14 cellular contexts compared by ENCODE assay signal in genomic region chr5:55540525-55540924, GRCh38. TPM values are rescaled to one million over a fixed set of nuclear protein-coding genes. Genes with fewer than 3 reads are reported as not detected.
A peak's percentile ranks its signal among the peaks of the same experiment; 100 is the strongest.
DNase-seq lines count a peak whose midpoint lies in the region; ATAC-seq lines count a peak whose summit lies in the region.
"Had no signal": no experiment of that assay in that cellular context is flagged by ENCODE, and none has a peak within 500 bp of the region (broad histone marks: within the 10 kb centered on the region; RNA-seq: fewer than 3 reads in every experiment).

No MANE protein-coding gene starts in this region.

- no peaks in the 10 kb centered on the region for H3K36me3 ChIP-seq in naive thymus-derived CD4-positive, alpha-beta T cell (ENCODE audit: control insufficient read depth in 2 of 3, insufficient read depth in 3 of 3, low read length in 3 of 3)
- H3K36me3 ChIP-seq: cardiac muscle cell had no signal

- no peak for DNase-seq in activated naive CD4-positive, alpha-beta T cell treated with anti-CD3 and anti-CD28 coated beads for 36 hours
- no peak for DNase-seq in activated naive CD4-positive, alpha-beta T cell treated with anti-CD3 and anti-CD28 coated beads, Interleukin-2, amount 50 U/mL, for 72 hours (ENCODE audit: low spot score in 2 of 2)
- no peak for DNase-seq in T-helper 2 cell treated with Interferon-gamma antibody and Interleukin-4, amounts not matched to agents 5 μg/mL and 100 μg/mL, for 36 hours (ENCODE audit: low spot score)
- no peak for DNase-seq in naive thymus-derived CD4-positive, alpha-beta T cell
- no peak for DNase-seq in NCI-H2171 treated with DMSO at 0.1 percent for 48 hours (lab: John Stamatoyannopoulos, UW)
- no peak for DNase-seq in DMS 273 treated with DMSO at 0.1 percent for 48 hours (lab: John Stamatoyannopoulos, UW)
- DNase-seq: DMS79 treated with DMSO at 0.1 percent for 48 hours; glutamatergic neuron; SHP77 treated with DMSO at 0.1 percent for 48 hours; stimulated activated CD4-positive, alpha-beta T cell treated with anti-CD3 and anti-CD28 coated beads, Interleukin-2, amount 100 ng/mL, for 48 hours had no signal

- H3K27ac ChIP-seq in naive thymus-derived CD4-positive, alpha-beta T cell (ENCODE audit: low read depth, low read length) = peak overlapping the region; percentile 53
- H3K27ac ChIP-seq: cardiac muscle cell had no signal

- POLR2A ChIA-PET in naive thymus-derived CD4-positive, alpha-beta T cell (lab: Charles Lee) = interaction anchor here (0.7 to 1.0 kb wide), 2 partner anchors 91 to 110 kb away, joined by 3 to 4 read pairs; no protein-coding TSS in a partner anchor

- CTCF ChIA-PET in activated naive CD4-positive, alpha-beta T cell treated with anti-CD3 and anti-CD28 coated beads for 36 hours (lab: Charles Lee) = interaction anchor here (0.7 to 1.0 kb wide), 2 partner anchors 13 to 135 kb away, joined by 3 read pairs; no protein-coding TSS in a partner anchor
- CTCF ChIA-PET in naive thymus-derived CD4-positive, alpha-beta T cell (lab: Charles Lee) = interaction anchor here (1.0 kb wide), 1 partner anchor 151 kb away, joined by 3 read pairs; no protein-coding TSS in a partner anchor

- peaks cover 0 to 3% of the 10 kb centered on the region in 2 donors for H3K27me3 ChIP-seq in naive thymus-derived CD4-positive, alpha-beta T cell (ENCODE audit: control insufficient read depth in 2 of 2, insufficient read depth in 2 of 2, low read length in 2 of 2)
- H3K27me3 ChIP-seq: cardiac muscle cell had no signal

- no peaks in the 10 kb centered on the region for H3K36me3 Mint-ChIP-seq in activated naive CD4-positive, alpha-beta T cell treated with anti-CD3 and anti-CD28 coated beads for 36 hours (ENCODE audit: low read depth)
- no peaks in the 10 kb centered on the region for H3K36me3 Mint-ChIP-seq in activated naive CD4-positive, alpha-beta T cell treated with anti-CD3 and anti-CD28 coated beads, Interleukin-2, amount 50 U/mL, for 72 hours
- H3K36me3 Mint-ChIP-seq in T-helper 2 cell treated with Interferon-gamma antibody and Interleukin-4, amounts not matched to agents 5 μg/mL and 100 μg/mL, for 36 hours (ENCODE audit: low read depth) = no peaks in the 10 kb centered on the region
- H3K36me3 Mint-ChIP-seq in naive thymus-derived CD4-positive, alpha-beta T cell = peaks cover 0 to 2% (median 0%) of the 10 kb centered on the region in 5 donors
- H3K36me3 Mint-ChIP-seq: IgD-negative memory B cell had no signal

- no peaks in the 10 kb centered on the region for H3K9me3 Mint-ChIP-seq in activated naive CD4-positive, alpha-beta T cell treated with anti-CD3 and anti-CD28 coated beads for 36 hours
- H3K9me3 Mint-ChIP-seq in activated naive CD4-positive, alpha-beta T cell treated with anti-CD3 and anti-CD28 coated beads, Interleukin-2, amount 50 U/mL, for 72 hours = no peaks in the 10 kb centered on the region
- no peaks in the 10 kb centered on the region for H3K9me3 Mint-ChIP-seq in T-helper 2 cell treated with Interferon-gamma antibody and Interleukin-4, amounts not matched to agents 5 μg/mL and 100 μg/mL, for 36 hours
- H3K9me3 Mint-ChIP-seq in naive thymus-derived CD4-positive, alpha-beta T cell = no peaks in the 10 kb centered on the region
- H3K9me3 Mint-ChIP-seq: IgD-negative memory B cell had no signal

- H3K4me3 Mint-ChIP-seq in activated naive CD4-positive, alpha-beta T cell treated with anti-CD3 and anti-CD28 coated beads for 36 hours = peak overlapping the region; percentile 11
- H3K4me3 Mint-ChIP-seq in T-helper 2 cell treated with Interferon-gamma antibody and Interleukin-4, amounts not matched to agents 5 μg/mL and 100 μg/mL, for 36 hours = peak overlapping the region; percentile 40
- H3K4me3 Mint-ChIP-seq in naive thymus-derived CD4-positive, alpha-beta T cell = peak overlapping the region; percentile 1 to 79 (median 60)

- ATAC-seq in activated naive CD4-positive, alpha-beta T cell treated with anti-CD3 and anti-CD28 coated beads, Interleukin-2, amount 50 U/mL, for 72 hours = no peak
- ATAC-seq in HG02678 (IDR thresholded peaks at IDR 0.05; ENCODE audit: unreplicated experiment) (peak; percentile 39), GM19463 (IDR thresholded peaks at IDR 0.05; ENCODE audit: unreplicated experiment) (no peak)
- no peak for ATAC-seq in naive thymus-derived CD4-positive, alpha-beta T cell

- peaks cover 3 to 25% of the 10 kb centered on the region in 2 donors for H3K4me1 ChIP-seq in naive thymus-derived CD4-positive, alpha-beta T cell (ENCODE audit: control insufficient read depth in 2 of 2, insufficient read depth in 2 of 2, low read length in 2 of 2)

- no peaks in the 10 kb centered on the region for H3K9me3 ChIP-seq in naive thymus-derived CD4-positive, alpha-beta T cell (ENCODE audit: control insufficient read depth in 2 of 3, low read length in 3 of 3)

- no peaks in the 10 kb centered on the region for H3K27me3 Mint-ChIP-seq in activated naive CD4-positive, alpha-beta T cell treated with anti-CD3 and anti-CD28 coated beads for 36 hours (ENCODE audit: low read depth)
- no peaks in the 10 kb centered on the region for H3K27me3 Mint-ChIP-seq in T-helper 2 cell treated with Interferon-gamma antibody and Interleukin-4, amounts not matched to agents 5 μg/mL and 100 μg/mL, for 36 hours (ENCODE audit: low read depth)
- peaks cover 0 to 1% (median 0%) of the 10 kb centered on the region in 5 donors for H3K27me3 Mint-ChIP-seq in naive thymus-derived CD4-positive, alpha-beta T cell

- intact Hi-C loops in activated naive CD4-positive, alpha-beta T cell treated with anti-CD3 and anti-CD28 coated beads for 36 hours (cut with micrococcal nuclease) = loop anchor here (2.0 to 5.0 kb wide), 2 partner anchors 100 to 438 kb away; partner anchors contain the start of gene GZMA
- intact Hi-C loops in naive thymus-derived CD4-positive, alpha-beta T cell (cut with micrococcal nuclease) = no loop called here

- no peak overlapping the region for H3K4me3 ChIP-seq in naive thymus-derived CD4-positive, alpha-beta T cell (ENCODE audit: low read length)
- H3K4me3 ChIP-seq: cardiac muscle cell had no signal

- no peak overlapping the region for H3K27ac Mint-ChIP-seq in activated naive CD4-positive, alpha-beta T cell treated with anti-CD3 and anti-CD28 coated beads for 36 hours
- peak overlapping the region in 1 of 2 donors; percentile 18 for H3K27ac Mint-ChIP-seq in activated naive CD4-positive, alpha-beta T cell treated with anti-CD3 and anti-CD28 coated beads, Interleukin-2, amount 50 U/mL, for 72 hours
- H3K27ac Mint-ChIP-seq in T-helper 2 cell treated with Interferon-gamma antibody and Interleukin-4, amounts not matched to agents 5 μg/mL and 100 μg/mL, for 36 hours = peak overlapping the region; percentile 85
- H3K27ac Mint-ChIP-seq in naive thymus-derived CD4-positive, alpha-beta T cell = peak overlapping the region; percentile 14 to 90 (median 77)

- H3K4me1 Mint-ChIP-seq in activated naive CD4-positive, alpha-beta T cell treated with anti-CD3 and anti-CD28 coated beads for 36 hours (ENCODE audit: low read depth) = peaks cover 34% of the 10 kb centered on the region
- H3K4me1 Mint-ChIP-seq in T-helper 2 cell treated with Interferon-gamma antibody and Interleukin-4, amounts not matched to agents 5 μg/mL and 100 μg/mL, for 36 hours (ENCODE audit: low read depth) = peaks cover 41% of the 10 kb centered on the region
- peaks cover 16 to 52% (median 44%) of the 10 kb centered on the region in 7 donors for H3K4me1 Mint-ChIP-seq in naive thymus-derived CD4-positive, alpha-beta T cell

RNA-seq across cellular contexts. Expression of gene PLPP1, which starts 5.8 kb away (rescaled TPM):
- 1 to 10 TPM; 7.3 to 8.3 TPM for total RNA-seq in activated naive CD4-positive, alpha-beta T cell treated with anti-CD3 and anti-CD28 coated beads for 36 hours
- total RNA-seq in activated naive CD4-positive, alpha-beta T cell treated with anti-CD3 and anti-CD28 coated beads, Interleukin-2, amount 50 U/mL, for 72 hours = 10 to 100 TPM; 10.8 to 12.5 TPM
- 10 to 100 TPM in 2 of 5 experiments, 1 to 10 TPM in 3; 8.0 to 31.3 (median 8.4) TPM for total RNA-seq in naive thymus-derived CD4-positive, alpha-beta T cell
- 10 to 100 TPM; 20.3 to 24.3 TPM for polyA plus RNA-seq in naive thymus-derived CD4-positive, alpha-beta T cell
